27 cellular contexts compared by ENCODE assay signal in genomic region chr6:163446529-163446928, GRCh38. TPM values are rescaled to one million over a fixed set of nuclear protein-coding genes. Genes with fewer than 3 reads are reported as not detected.
DNase-seq lines count a peak whose midpoint lies in the region; ATAC-seq, FAIRE-seq and TF ChIP-seq lines count a peak whose summit lies in the region.
"Had no signal": no experiment of that assay in that cellular context is flagged by ENCODE, and none has a peak within 500 bp of the region (broad histone marks: within the 10 kb centered on the region; RNA-seq: fewer than 3 reads in every experiment).

No MANE protein-coding gene starts in this region.

- TF ChIP-seq RAD21 in A549 (conservative IDR thresholded peaks at IDR 0.05 in 1 of 2, IDR thresholded peaks at IDR 0.05 in 1 of 2) = no peak

- no peaks in the 10 kb centered on the region for H3K36me3 ChIP-seq in endocrine pancreas (ENCODE audit: control insufficient read depth, insufficient read depth, low read length)
- H3K36me3 ChIP-seq: HAP-1, SJSA1 had no signal

- H3K4me2 ChIP-seq in A549 = peak overlapping the region; percentile 64
- H3K4me2 ChIP-seq: BLaER1 treated with 17β-estradiol and CSF1 and Interleukin-3, amounts not matched to agents 10 nM and 100 nM; GM23338 had no signal

- H3K27me3 Mint-ChIP-seq in type B pancreatic cell = no peaks in the 10 kb centered on the region
- H3K27me3 Mint-ChIP-seq: CD4-positive, alpha-beta T cell had no signal

- H3K9me3 Mint-ChIP-seq in type B pancreatic cell = peaks cover 4% of the 10 kb centered on the region
- H3K9me3 Mint-ChIP-seq: CD4-positive, alpha-beta T cell; GM23338; HFFc6 had no signal

- ATAC-seq in A549 = no peak
- ATAC-seq: GM12878, GM23338 had no signal

- peaks cover 39% of the 10 kb centered on the region; the same call in 2 of the 3 replicates for H3K4me1 ChIP-seq in A549
- H3K4me1 ChIP-seq in endocrine pancreas (ENCODE audit: control insufficient read depth, insufficient read depth, low read length) = peaks cover 27% of the 10 kb centered on the region
- H3K4me1 ChIP-seq: SJSA1 had no signal

- H3K4me3 ChIP-seq in A549 (no peak overlapping the region), endocrine pancreas (ENCODE audit: control insufficient read depth, insufficient read depth, low read length) (peak overlapping the region; percentile 90), foreskin fibroblast (ENCODE audit: low read depth in 1 of 2, low read length in 2 of 2) (no peak overlapping the region)
- H3K4me3 ChIP-seq: BLaER1 treated with 17β-estradiol and CSF1 and Interleukin-3, amounts not matched to agents 10 nM and 100 nM; GM12878; GM23338; HAP-1; SJSA1 had no signal

- H3K4me3 Mint-ChIP-seq in type B pancreatic cell = no peak overlapping the region
- H3K4me3 Mint-ChIP-seq: CD4-positive, alpha-beta T cell; GM23338; HFFc6 had no signal

- TF ChIP-seq POLR2A in A549 (IDR thresholded peaks at IDR 0.05; ENCODE audit: low read length) = no peak

- H3K27me3 ChIP-seq in endocrine pancreas (ENCODE audit: control insufficient read depth, insufficient read depth, low read length) = no peaks in the 10 kb centered on the region
- H3K27me3 ChIP-seq: BLaER1 treated with 17β-estradiol and CSF1 and Interleukin-3, amounts not matched to agents 10 nM and 100 nM; SJSA1 had no signal

- no peak overlapping the region for H3K27ac Mint-ChIP-seq in type B pancreatic cell
- H3K27ac Mint-ChIP-seq: CD4-positive, alpha-beta T cell; GM23338; HFFc6 had no signal

- POLR2A ChIA-PET in A549 (lab: Yijun Ruan, JAX) = no interaction called here

- TF ChIP-seq CTCF in A549 (IDR thresholded peaks at IDR 0.05) (no peak), type B pancreatic cell (conservative IDR thresholded peaks at IDR 0.05) (no peak), foreskin fibroblast (IDR thresholded peaks at IDR 0.05; ENCODE audit: low read depth, low read length) (no peak)

- no peak overlapping the region for H3K9ac ChIP-seq in endocrine pancreas (ENCODE audit: control insufficient read depth, insufficient read depth, low read length)
- H3K9ac ChIP-seq: BLaER1 treated with 17β-estradiol and CSF1 and Interleukin-3, amounts not matched to agents 10 nM and 100 nM had no signal

- FAIRE-seq in A549 (lab: Jason Lieb, UNC) = no peak
- FAIRE-seq: GM12878, HTR-8/SVneo had no signal

- H3K9me3 ChIP-seq in A549 (no peaks in the 10 kb centered on the region), endocrine pancreas (ENCODE audit: control insufficient read depth, low read length) (no peaks in the 10 kb centered on the region)
- H3K9me3 ChIP-seq: HAP-1, SJSA1 had no signal

- peaks cover 19% of the 10 kb centered on the region for H3K36me3 Mint-ChIP-seq in type B pancreatic cell

- WGBS in A549 (ENCODE audit: missing lambda C conversion rate) = 32% methylated on average over 5 of the region's 5 CpGs

- CTCF ChIA-PET in A549 (lab: Yijun Ruan, JAX) = no interaction called here

- 0 out of 6 replicates have a peak overlapping the region, but pooled peaks of 1 of the 2 experiments have one; percentile 28 for H3K27ac ChIP-seq in A549
- H3K27ac ChIP-seq: BLaER1 treated with 17β-estradiol and CSF1 and Interleukin-3, amounts not matched to agents 10 nM and 100 nM; SJSA1 had no signal

- peaks cover 32% of the 10 kb centered on the region for H3K4me1 Mint-ChIP-seq in type B pancreatic cell (ENCODE audit: unreplicated experiment)

- no peak for TF ChIP-seq EP300 in A549 (IDR thresholded peaks at IDR 0.05)

- no peak for DNase-seq in A549 (ENCODE audit: low read depth in 1 of 2, low spot score in 1 of 2)
- peak; percentile 21 for DNase-seq in midbrain (lab: John Stamatoyannopoulos, UW)
- peak; percentile 44 for DNase-seq in renal cortical epithelial cell (ENCODE audit: low read depth)
- no peak for DNase-seq in type B pancreatic cell (ENCODE audit: extremely low spot score, unreplicated experiment)
- DNase-seq in NCI-H748 (lab: John Stamatoyannopoulos, UW; ENCODE audit: unreplicated experiment) = no peak
- no peak for DNase-seq in foreskin fibroblast
- DNase-seq: AML-193; CD4-positive, alpha-beta T cell; COR-L47; GDM1; HFFc6; KBM-7; MM.1S; NCI-H1417; NCI-H1694; NCI-H2029 treated with DMSO at 0.1 percent for 48 hours; NCI-H446 treated with DMSO at 0.1 percent for 48 hours; NCI-H526; Right ventricle myocardium superior; RPMI8226 had no signal

TF ChIP-seq in A549, 52 proteins besides CTCF, POLR2A, EP300 and RAD21:
- TF ChIP-seq GATA3 (IDR thresholded peaks at IDR 0.05; ENCODE audit: borderline replicate concordance) = no peak
- no peak for TF ChIP-seq JUN (IDR thresholded peaks at IDR 0.05)
- no peak for TF ChIP-seq NFE2L2 (conservative IDR thresholded peaks at IDR 0.05; ENCODE audit: low read length)
- TF ChIP-seq USF2 (IDR thresholded peaks at IDR 0.05) = no peak
- TF ChIP-seq ATOH8 (CRISPR knock-in tag; IDR thresholded peaks at IDR 0.05; ENCODE audit: low read depth) = no peak
- no peak for TF ChIP-seq CBX2 (IDR thresholded peaks at IDR 0.05; ENCODE audit: borderline replicate concordance, low read depth)
- TF ChIP-seq RARB (CRISPR knock-in tag; IDR thresholded peaks at IDR 0.05) = no peak
- no peak for TF ChIP-seq BHLHE40 (IDR thresholded peaks at IDR 0.05; ENCODE audit: low read depth, low read length)

RNA-seq across cellular contexts. Expression of gene QKI, which starts 32.0 kb away (rescaled TPM):
- 90.5 and 98.2 TPM in 2 replicates for polyA plus RNA-seq in A549 (2011; rRNA removed)
- polyA plus RNA-seq in A549 (2012; cell fraction: cytosol; rRNA removed) = 61.4 and 77.8 TPM in 2 replicates
- polyA plus RNA-seq in A549 (2012; cell fraction: nucleus; rRNA removed) = 50.1 and 51.2 TPM in 2 replicates
- polyA plus RNA-seq in A549 (2017; fragmentation: RNase III; extraction: RNeasy Plus Mini Kit Qiagen cat#74134 plus additional on column Dnase treatment) = 69.5 to 74.5 TPM (median 71.9 TPM) in 3 replicates
- 184 and 220 TPM in 2 replicates for polyA minus RNA-seq in A549 (2011; rRNA and poly(A)+ RNA removed)
- total RNA-seq in renal cortical epithelial cell = 92.6 and 218 TPM in 2 replicates
- total RNA-seq in type B pancreatic cell (ENCODE audit: low replicate concordance) = 50.4 and 150 TPM in 2 replicates

Comparison
In these comparisons a context has a peak if more than half of its experiments do, and no peak if none do; other contexts are left out.
1. DNase-seq: peak in midbrain (single experiment) and renal cortical epithelial cell (single experiment); none in A549 (0 of 2), type B pancreatic cell (single experiment), NCI-H748 (single experiment) and foreskin fibroblast (0 of 2).